ENCODE assay signal across 20 cellular contexts in the genomic region with DNA sequence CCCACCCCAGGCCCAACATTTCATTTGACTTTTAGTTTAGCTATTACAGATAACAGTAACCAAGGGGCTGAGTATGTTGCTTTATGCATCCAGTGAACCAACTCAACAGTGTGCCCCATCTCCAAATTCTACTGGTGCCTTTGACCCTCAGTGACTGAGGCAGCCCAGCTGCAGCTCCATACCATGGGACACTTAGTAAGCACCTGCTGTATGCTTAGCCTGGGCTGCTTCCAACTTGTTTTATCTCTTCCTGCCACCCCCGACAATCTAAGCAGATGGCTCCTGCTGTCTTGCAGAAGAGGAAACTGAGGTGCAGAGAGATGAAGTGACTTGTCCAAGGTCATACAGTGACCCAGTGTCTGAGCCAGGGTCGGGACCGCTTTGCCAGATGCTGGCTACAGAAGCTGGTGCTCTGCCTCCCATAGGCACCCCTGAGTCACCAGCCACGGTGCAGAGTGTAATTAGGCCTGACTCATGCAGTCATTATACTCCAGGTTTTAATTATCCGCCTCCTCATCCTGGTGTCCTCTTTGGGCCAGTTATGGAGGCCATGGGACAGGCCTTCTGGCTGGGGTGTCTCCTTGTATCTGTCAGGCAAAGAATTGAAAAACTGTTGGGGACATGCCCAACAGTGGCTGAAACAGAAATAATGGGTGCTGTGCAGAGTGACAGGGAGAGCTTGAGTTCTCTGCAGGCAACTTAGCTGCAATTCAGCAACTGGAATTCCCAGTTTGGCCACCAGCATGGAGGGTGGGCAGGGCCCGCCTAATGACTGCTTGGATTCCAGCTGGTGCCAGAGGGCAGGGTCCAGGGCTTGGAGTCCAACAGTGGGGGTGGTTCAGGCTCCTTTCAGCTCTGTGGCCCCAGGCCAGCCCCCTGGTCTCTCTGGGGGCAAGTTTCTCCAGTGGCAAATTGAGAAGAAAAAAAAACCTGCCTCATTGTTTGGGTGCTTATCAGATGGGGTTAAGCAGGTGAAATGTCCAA. TPM values are rescaled to one million over a fixed set of nuclear protein-coding genes. Genes with fewer than 3 reads are reported as not detected.
A peak's percentile ranks its signal among the peaks of the same experiment; 100 is the strongest.
DNase-seq lines count a peak whose midpoint lies in the region; ATAC-seq and TF ChIP-seq lines count a peak whose summit lies in the region.
"Had no signal": no experiment of that assay in that cellular context is flagged by ENCODE, and none has a peak within 500 bp of the region (broad histone marks: within the 10 kb centered on the region; RNA-seq: fewer than 3 reads in every experiment).

No MANE protein-coding gene starts in this region.

- H2BK120ac ChIP-seq in H9 (ENCODE audit: low read depth, low read length, poor library complexity, severe bottlenecking): no peak overlapping the region

- H3K4ac ChIP-seq in H9 (ENCODE audit: low read depth, low read length): no peak overlapping the region

- H3K79me1 ChIP-seq in H9 (ENCODE audit: insufficient read depth, low read depth, low read length, poor library complexity, severe bottlenecking): no peaks in the 10 kb centered on the region

- intact Hi-C loops in upper lobe of right lung (cut with DNase I): no loop called here

- H2BK20ac ChIP-seq in H9 (ENCODE audit: low read depth, low read length, poor library complexity, severe bottlenecking): no peak overlapping the region

- H2AK5ac ChIP-seq in H9 (ENCODE audit: insufficient read length, low read length): no peak overlapping the region

- no peak overlapping the region for H3K9ac ChIP-seq in H9 (ENCODE audit: extremely low read depth, insufficient read length, low read length)

- H3K9me3 ChIP-seq in H9 (ENCODE audit: control insufficient read depth, low read depth, low read length): no peaks in the 10 kb centered on the region
- H3K9me3 ChIP-seq in RWPE2 (ENCODE audit: severe bottlenecking): no peaks in the 10 kb centered on the region
- no peaks in the 10 kb centered on the region for H3K9me3 ChIP-seq in upper lobe of right lung

- H4K5ac ChIP-seq in H9 (ENCODE audit: insufficient read length, low read depth, low read length): no peak overlapping the region

- H3K23me2 ChIP-seq in H9 (ENCODE audit: insufficient read length, low read depth, low read length, poor library complexity, severe bottlenecking): no peaks in the 10 kb centered on the region

- H2AFZ ChIP-seq in H9 (ENCODE audit: low read length): no peak overlapping the region

- no peak overlapping the region for H3T11ph ChIP-seq in H9 (ENCODE audit: low read length)

- no peak overlapping the region for H2BK15ac ChIP-seq in H9 (ENCODE audit: low read depth, low read length)

- no peak overlapping the region for H3K18ac ChIP-seq in H9 (ENCODE audit: insufficient read length, low read depth, low read length)

- no peaks in the 10 kb centered on the region for H3K79me2 ChIP-seq in H9 (ENCODE audit: insufficient read depth, low read length)

- peaks cover 0 to 5% of the 10 kb centered on the region in 2 experiments; a peak in 1 of 5 replicates for H3K9me3 Mint-ChIP-seq in H9

- no peak overlapping the region for H2BK5ac ChIP-seq in H9 (ENCODE audit: insufficient read length, low read length)

- no peak overlapping the region for H3K23ac ChIP-seq in H9 (ENCODE audit: insufficient read length, low read depth, low read length)

- H3K4me1 ChIP-seq in H9 (ENCODE audit: insufficient read depth, low read length): peaks cover 8% of the 10 kb centered on the region; the same call in 1 of the 2 replicates
- H3K4me1 ChIP-seq in RWPE2 (ENCODE audit: insufficient read depth, poor library complexity, severe bottlenecking): no peaks in the 10 kb centered on the region
- H3K4me1 ChIP-seq in upper lobe of right lung: no peaks in the 10 kb centered on the region

- H4K20me1 ChIP-seq in H9 (ENCODE audit: control insufficient read depth, insufficient read depth, insufficient read length): no peaks in the 10 kb centered on the region

- H4K91ac ChIP-seq in H9 (ENCODE audit: insufficient read length, low read depth, low read length): no peak overlapping the region

- no peaks in the 10 kb centered on the region for H3K27me3 ChIP-seq in H9 (ENCODE audit: insufficient read depth, low read length)
- peaks cover under 1% of the 10 kb centered on the region for H3K27me3 ChIP-seq in RWPE2 (ENCODE audit: insufficient read depth, poor library complexity, severe bottlenecking)
- H3K27me3 ChIP-seq in upper lobe of right lung: peaks cover under 1% of the 10 kb centered on the region

- peaks cover 44% of the 10 kb centered on the region in 2 experiments for H3K4me1 Mint-ChIP-seq in H9

- no peaks in the 10 kb centered on the region; a peak in 2 of 7 replicates for H3K36me3 Mint-ChIP-seq in H9 (ENCODE audit: insufficient read depth in 1 of 3, low read depth in 3 of 3)

- no peak for DNase-seq in H9
- DNase-seq in RWPE2 (ENCODE audit: low spot score): no peak
- peak; percentile 13 for DNase-seq in fibroblast of mammary gland (ENCODE audit: low read depth)
- peak; percentile 33 for DNase-seq in upper lobe of right lung
- no peak for DNase-seq in putamen (ENCODE audit: low spot score)
- no peak for DNase-seq in SHP77 (lab: John Stamatoyannopoulos, UW)
- DNase-seq: C1 segment of cervical spinal cord, GOT3, IMR-90, NCI-H1417, NCI-H2081, NCI-H2227 treated with DMSO at 0.1 percent for 48 hours, NCI-H524 treated with DMSO at 0.1 percent for 48 hours, SIG-M5, T-helper 2 cell had no signal

- no CpG with 5 or more reads among the region's 6 CpGs for WGBS in H9 (ENCODE audit: extremely low coverage, insufficient read length, low lambda C conversion rate)

- H3K4me2 ChIP-seq in H9 (ENCODE audit: insufficient read depth, insufficient read length, low read length): no peak overlapping the region

- H3K4me3 ChIP-seq in RWPE2 (ENCODE audit: severe bottlenecking) (no peak overlapping the region), fibroblast of mammary gland (ENCODE audit: control insufficient read depth, low read depth, low read length) (no peak overlapping the region), upper lobe of right lung (no peak overlapping the region)
- H3K4me3 ChIP-seq: GM12878 had no signal

- H3K4me3 Mint-ChIP-seq in H9: no peak overlapping the region

- H3K36me3 ChIP-seq in RWPE2 (ENCODE audit: low read depth) (no peaks in the 10 kb centered on the region), upper lobe of right lung (no peaks in the 10 kb centered on the region)

- no peak overlapping the region for H3K27ac ChIP-seq in H9 (ENCODE audit: insufficient read length, low read depth, low read length)
- H3K27ac ChIP-seq in RWPE2 (ENCODE audit: poor library complexity, severe bottlenecking): no peak overlapping the region
- no peak overlapping the region for H3K27ac ChIP-seq in upper lobe of right lung

- peaks cover 5% of the 10 kb centered on the region for H3K27me3 Mint-ChIP-seq in H9 (ENCODE audit: low read depth)

- H3K27ac Mint-ChIP-seq in H9: peak overlapping the region in 2 of 3 experiments; percentile 51 to 55; a peak in 1 of 7 replicates

- no peak overlapping the region for H3K56ac ChIP-seq in H9 (ENCODE audit: insufficient read length, low read depth, low read length)

- ATAC-seq in RWPE2 (ENCODE audit: low read depth) (0 out of 3 replicates have a peak, but pooled peaks have one; percentile 31), upper lobe of right lung (no peak), GM18873 (IDR thresholded peaks at IDR 0.05; ENCODE audit: low FRiP score, unreplicated experiment) (no peak), GM19035 (IDR thresholded peaks at IDR 0.05; ENCODE audit: unreplicated experiment) (no peak)
- ATAC-seq: GM12878 had no signal

- no peak overlapping the region for H3K14ac ChIP-seq in H9 (ENCODE audit: insufficient read depth, low read length)

- H2BK12ac ChIP-seq in H9 (ENCODE audit: insufficient read length, low read depth, low read length): no peak overlapping the region

- no peak for TF ChIP-seq CTCF in H9 (conservative IDR thresholded peaks at IDR 0.05)
- no peak for TF ChIP-seq CTCF in RWPE2 (IDR thresholded peaks at IDR 0.05; ENCODE audit: poor library complexity, severe bottlenecking)
- TF ChIP-seq CTCF in fibroblast of mammary gland (conservative IDR thresholded peaks at IDR 0.05; ENCODE audit: control insufficient read depth, insufficient read depth, low read depth, low read length): no peak
- no peak for TF ChIP-seq CTCF in upper lobe of right lung (IDR thresholded peaks at IDR 0.05)

- H4K8ac ChIP-seq in H9 (replicated peaks; ENCODE audit: insufficient read length, low read depth, low read length): no peak overlapping the region

RNA-seq across cellular contexts. Expression of gene GPR78, which starts 8.2 kb away (rescaled TPM):
- total RNA-seq in H9 (2021) (3.1 and 3.4 TPM in 2 replicates), upper lobe of right lung (0.23 TPM)
- total RNA-seq: G401, GM12878, HT-29 had no signal

RNA-seq across cellular contexts. Expression of gene CPZ, which starts 20.6 kb away (rescaled TPM):
- total RNA-seq in H9 (2021): 36.4 and 37.3 TPM in 2 replicates
- total RNA-seq in upper lobe of right lung: 6.7 TPM
- total RNA-seq: G401, GM12878, HT-29 had no signal

Comparison
In these comparisons a context has a peak if more than half of its experiments do, and no peak if none do; other contexts are left out.
1. DNase-seq: peak in fibroblast of mammary gland (single experiment) and upper lobe of right lung (single experiment); none in H9 (single experiment), RWPE2 (single experiment), putamen (single experiment) and SHP77 (0 of 2).